Comparison of ENCODE assay signal across 16 cellular contexts in the genomic region with DNA sequence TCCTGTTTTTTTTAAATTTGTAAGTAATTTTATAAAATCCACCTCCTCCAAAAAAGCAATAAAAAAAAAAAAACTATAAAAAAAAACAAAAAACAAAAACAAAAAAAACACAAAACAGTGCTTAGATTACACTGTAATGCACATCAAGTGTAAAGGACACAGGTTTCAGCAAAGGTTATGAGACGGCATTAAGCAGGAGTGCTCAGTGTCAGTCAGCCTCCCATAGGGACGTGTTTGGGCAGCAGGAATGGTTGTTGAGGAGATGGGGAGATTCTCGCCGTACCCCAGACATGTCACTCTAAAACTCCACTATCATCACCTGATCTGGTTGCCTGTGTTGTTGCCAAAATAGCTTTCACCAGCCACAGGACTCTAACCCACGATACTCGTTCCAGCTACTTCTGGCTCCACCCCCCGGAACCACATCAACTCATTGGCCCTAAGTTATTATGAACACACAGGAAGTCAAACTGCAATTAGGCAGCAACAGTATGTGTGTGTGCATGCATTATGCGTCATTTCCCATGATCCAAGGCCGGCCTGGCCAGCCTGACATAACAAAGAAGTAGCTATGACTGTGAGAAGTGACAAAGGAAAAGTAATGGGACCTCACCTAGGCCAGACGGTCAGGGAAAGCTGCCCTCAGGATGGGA. TPM values are rescaled to one million over a fixed set of nuclear protein-coding genes. Genes with fewer than 3 reads are reported as not detected.
DNase-seq lines count a peak whose midpoint lies in the region; ATAC-seq and TF ChIP-seq lines count a peak whose summit lies in the region.
"Had no signal": no experiment of that assay in that cellular context is flagged by ENCODE, and none has a peak within 500 bp of the region (broad histone marks: within the 10 kb centered on the region; RNA-seq: fewer than 3 reads in every experiment).

No MANE protein-coding gene starts in this region.

- H3K27me3 ChIP-seq in CD4-positive, alpha-beta T cell (ENCODE audit: control insufficient read depth, insufficient read depth, low read length), result no peaks in the 10 kb centered on the region
- H3K27me3 ChIP-seq in foreskin keratinocyte, result no peaks in the 10 kb centered on the region
- H3K27me3 ChIP-seq: adrenal gland, hepatocyte had no signal

- no peak overlapping the region for H3K27ac Mint-ChIP-seq in CD4-positive, alpha-beta T cell
- H3K27ac Mint-ChIP-seq in activated CD4-positive, alpha-beta memory T cell treated with anti-CD3 and anti-CD28 coated beads, Interleukin-2, amount 10 ng/mL, durations not matched to agents 7 days and 5 days, result no peak overlapping the region
- H3K27ac Mint-ChIP-seq in progenitor cell of endocrine pancreas, result no peak overlapping the region

- peaks cover 6% of the 10 kb centered on the region for H3K4me1 Mint-ChIP-seq in CD4-positive, alpha-beta T cell (ENCODE audit: low read depth)
- peaks cover 15% of the 10 kb centered on the region for H3K4me1 Mint-ChIP-seq in activated CD4-positive, alpha-beta memory T cell treated with anti-CD3 and anti-CD28 coated beads, Interleukin-2, amount 10 ng/mL, durations not matched to agents 7 days and 5 days
- peaks cover 11% of the 10 kb centered on the region for H3K4me1 Mint-ChIP-seq in progenitor cell of endocrine pancreas (ENCODE audit: low read depth)

- H3K4me1 ChIP-seq in foreskin keratinocyte, result peaks cover 13% of the 10 kb centered on the region
- H3K4me1 ChIP-seq: adrenal gland, psoas muscle had no signal

- H3K4me3 Mint-ChIP-seq in CD4-positive, alpha-beta T cell, result no peak overlapping the region
- H3K4me3 Mint-ChIP-seq in activated CD4-positive, alpha-beta memory T cell treated with anti-CD3 and anti-CD28 coated beads, Interleukin-2, amount 10 ng/mL, durations not matched to agents 7 days and 5 days, result no peak overlapping the region
- no peak overlapping the region for H3K4me3 Mint-ChIP-seq in progenitor cell of endocrine pancreas (ENCODE audit: low read depth)

- no peaks in the 10 kb centered on the region for H3K9me3 Mint-ChIP-seq in CD4-positive, alpha-beta T cell
- H3K9me3 Mint-ChIP-seq in activated CD4-positive, alpha-beta memory T cell treated with anti-CD3 and anti-CD28 coated beads, Interleukin-2, amount 10 ng/mL, durations not matched to agents 7 days and 5 days, result peaks cover 5% of the 10 kb centered on the region
- H3K9me3 Mint-ChIP-seq in progenitor cell of endocrine pancreas (ENCODE audit: low read depth), result no peaks in the 10 kb centered on the region

- peak in 4 of 10 experiments; percentile 1 to 7 (median 4) for DNase-seq in CD4-positive, alpha-beta T cell
- DNase-seq in H4 (ENCODE audit: low spot score) (peak; percentile 64), foreskin keratinocyte (peak in 1 of 2 donors; percentile 68), progenitor cell of endocrine pancreas (ENCODE audit: low spot score, unreplicated experiment) (no peak), AG08395 (ENCODE audit: low spot score) (no peak), NCI-H748 treated with DMSO at 0.1 percent for 48 hours (lab: John Stamatoyannopoulos, UW) (no peak)
- DNase-seq in activated CD4-positive, alpha-beta memory T cell treated with anti-CD3 and anti-CD28 coated beads, Interleukin-2, amount 10 ng/mL, durations not matched to agents 7 days and 5 days, result peak; percentile 35
- DNase-seq: activated CD4-positive, CD25-positive, alpha-beta regulatory T cell; adrenal gland; effector CD8-positive, alpha-beta T cell; mesenchymal stem cell; NCI-H1105 treated with DMSO at 0.1 percent for 48 hours; NCI-H524 treated with DMSO at 0.1 percent for 48 hours; psoas muscle; stimulated activated CD4-positive, alpha-beta T cell treated with anti-CD3 and anti-CD28 coated beads, Interleukin-4, amount 100 ng/mL, for 24 hours had no signal

- H3K27me3 Mint-ChIP-seq in CD4-positive, alpha-beta T cell, result no peaks in the 10 kb centered on the region
- no peaks in the 10 kb centered on the region for H3K27me3 Mint-ChIP-seq in activated CD4-positive, alpha-beta memory T cell treated with anti-CD3 and anti-CD28 coated beads, Interleukin-2, amount 10 ng/mL, durations not matched to agents 7 days and 5 days
- no peaks in the 10 kb centered on the region for H3K27me3 Mint-ChIP-seq in progenitor cell of endocrine pancreas

- peak; percentile 80 for ATAC-seq in CD4-positive, alpha-beta T cell (ENCODE audit: poor library complexity)
- ATAC-seq in foreskin keratinocyte, result peak; percentile 68
- ATAC-seq: psoas muscle had no signal

- TF ChIP-seq CTCF in CD4-positive, alpha-beta T cell (IDR thresholded peaks at IDR 0.05), result no peak
- TF ChIP-seq CTCF in foreskin keratinocyte (conservative IDR thresholded peaks at IDR 0.05) (no peak), progenitor cell of endocrine pancreas (IDR thresholded peaks at IDR 0.05; ENCODE audit: unreplicated experiment) (no peak)

- CTCF ChIA-PET in CD4-positive, alpha-beta T cell (lab: Charles Lee), result no interaction called here
- CTCF ChIA-PET in activated CD4-positive, alpha-beta memory T cell treated with anti-CD3 and anti-CD28 coated beads, Interleukin-2, amount 10 ng/mL, durations not matched to agents 7 days and 5 days (lab: Charles Lee), result interaction anchor here (0.6 to 1.3 kb wide), 2 partner anchors 9 to 288 kb away, joined by 3 to 4 read pairs; no protein-coding TSS in a partner anchor

- intact Hi-C loops in CD4-positive, alpha-beta T cell (cut with DNase I, micrococcal nuclease), result no loop called here

- POLR2A ChIA-PET in CD4-positive, alpha-beta T cell (lab: Charles Lee), result interaction anchor here (0.6 kb wide), 1 partner anchor 9 kb away, joined by 3 read pairs; no protein-coding TSS in a partner anchor
- POLR2A ChIA-PET in activated CD4-positive, alpha-beta memory T cell treated with anti-CD3 and anti-CD28 coated beads, Interleukin-2, amount 10 ng/mL, durations not matched to agents 7 days and 5 days (lab: Charles Lee), result interaction anchor here (0.8 kb wide), 1 partner anchor 51 kb away, joined by 3 read pairs; no protein-coding TSS in a partner anchor

- no peak overlapping the region for H3K27ac ChIP-seq in CD4-positive, alpha-beta T cell (ENCODE audit: low read depth, low read length)
- no peak overlapping the region for H3K27ac ChIP-seq in foreskin keratinocyte
- H3K27ac ChIP-seq: adrenal gland, hepatocyte, psoas muscle had no signal

- no peaks in the 10 kb centered on the region for H3K36me3 Mint-ChIP-seq in CD4-positive, alpha-beta T cell (ENCODE audit: low read depth)
- no peaks in the 10 kb centered on the region for H3K36me3 Mint-ChIP-seq in activated CD4-positive, alpha-beta memory T cell treated with anti-CD3 and anti-CD28 coated beads, Interleukin-2, amount 10 ng/mL, durations not matched to agents 7 days and 5 days (ENCODE audit: low read depth)
- no peaks in the 10 kb centered on the region for H3K36me3 Mint-ChIP-seq in progenitor cell of endocrine pancreas (ENCODE audit: insufficient read depth)

- H3K9me3 ChIP-seq in CD4-positive, alpha-beta T cell (ENCODE audit: control insufficient read depth, low read length), result no peaks in the 10 kb centered on the region
- H3K9me3 ChIP-seq: adrenal gland, psoas muscle had no signal

RNA-seq across cellular contexts. Expression of a gene that starts 28.7 kb away (rescaled TPM):
- total RNA-seq in CD4-positive, alpha-beta T cell, result not detected
- not detected in 2 replicates for total RNA-seq in H4 (2014; rRNA removed; shearing (Covaris generic))
- not detected for total RNA-seq in activated CD4-positive, alpha-beta memory T cell treated with anti-CD3 and anti-CD28 coated beads, Interleukin-2, amount 10 ng/mL, durations not matched to agents 7 days and 5 days
- not detected in 2 replicates for total RNA-seq in foreskin keratinocyte
- not detected in 2 replicates for polyA plus RNA-seq in foreskin keratinocyte
- not detected in 2 replicates for total RNA-seq in progenitor cell of endocrine pancreas
- total RNA-seq: hepatocyte, psoas muscle had no signal
- polyA plus RNA-seq: hepatocyte had no signal

RNA-seq across cellular contexts. Expression of a gene that starts 51.0 kb away (rescaled TPM):
- total RNA-seq in CD4-positive, alpha-beta T cell, result 10 to 100 TPM; 36.9 to 37.2 TPM
- 16.4 and 17.3 TPM in 2 replicates for total RNA-seq in H4 (2014; rRNA removed; shearing (Covaris generic))
- 10 to 100 TPM; 28.0 to 28.7 TPM for total RNA-seq in activated CD4-positive, alpha-beta memory T cell treated with anti-CD3 and anti-CD28 coated beads, Interleukin-2, amount 10 ng/mL, durations not matched to agents 7 days and 5 days
- total RNA-seq in foreskin keratinocyte (9.9 TPM in 2 replicates), progenitor cell of endocrine pancreas (9.4 TPM in 2 replicates)
- polyA plus RNA-seq in foreskin keratinocyte, result 9.9 and 10.6 TPM in 2 replicates

Comparison
In these comparisons a context has a peak if more than half of its experiments do, and no peak if none do; other contexts are left out.
1. DNase-seq: peak in H4 (single experiment) and activated CD4-positive, alpha-beta memory T cell treated with anti-CD3 and anti-CD28 coated beads, Interleukin-2, amount 10 ng/mL, durations not matched to agents 7 days and 5 days (single experiment); none in progenitor cell of endocrine pancreas (single experiment), AG08395 (single experiment) and NCI-H748 treated with DMSO at 0.1 percent for 48 hours (single experiment).